ENCODE assay signal across 1 cellular context in the genomic region with DNA sequence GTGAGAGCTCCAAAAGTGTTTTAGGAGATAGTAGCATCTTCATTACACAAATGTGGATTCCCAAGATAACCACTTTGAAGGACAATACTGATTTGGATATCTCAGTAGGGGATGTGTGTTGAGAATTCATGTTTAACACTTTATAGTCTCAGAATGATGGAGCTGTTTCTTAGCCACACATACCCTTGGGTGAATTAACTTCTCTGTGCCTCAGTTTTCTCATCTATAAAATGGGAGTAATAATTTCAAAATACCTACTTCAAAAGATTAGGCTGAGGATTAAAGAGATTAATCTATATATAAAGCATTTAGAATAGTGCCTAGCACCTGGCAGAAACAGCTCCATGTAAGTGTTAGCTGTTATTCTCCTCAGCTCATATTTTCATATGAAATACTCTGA.
TF ChIP-seq lines count a peak whose summit lies in the region.

No MANE protein-coding gene starts in this region.

TF ChIP-seq in endothelial cell of umbilical vein, 7 proteins besides CTCF, POLR2A, EP300 and RAD21:
- TF ChIP-seq EZH2 (IDR thresholded peaks at IDR 0.05; ENCODE audit: borderline replicate concordance, low read depth, low read length, severe bottlenecking): no peak
- no peak for TF ChIP-seq FOS (IDR thresholded peaks at IDR 0.05; ENCODE audit: borderline replicate concordance, insufficient read depth, low read length)
- TF ChIP-seq MYC (IDR thresholded peaks at IDR 0.05; ENCODE audit: low read depth, low read length): no peak
- TF ChIP-seq, protein P1, sequence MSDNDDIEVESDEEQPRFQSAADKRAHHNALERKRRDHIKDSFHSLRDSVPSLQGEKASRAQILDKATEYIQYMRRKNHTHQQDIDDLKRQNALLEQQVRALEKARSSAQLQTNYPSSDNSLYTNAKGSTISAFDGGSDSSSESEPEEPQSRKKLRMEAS (IDR thresholded peaks at IDR 0.05; ENCODE audit: insufficient read depth, insufficient read length): no peak
- TF ChIP-seq POLR2AphosphoS5 (IDR thresholded peaks at IDR 0.05; ENCODE audit: insufficient read depth, low read depth, low read length): no peak
